Comparison of ENCODE assay signal across 1 cellular context in the genomic region with DNA sequence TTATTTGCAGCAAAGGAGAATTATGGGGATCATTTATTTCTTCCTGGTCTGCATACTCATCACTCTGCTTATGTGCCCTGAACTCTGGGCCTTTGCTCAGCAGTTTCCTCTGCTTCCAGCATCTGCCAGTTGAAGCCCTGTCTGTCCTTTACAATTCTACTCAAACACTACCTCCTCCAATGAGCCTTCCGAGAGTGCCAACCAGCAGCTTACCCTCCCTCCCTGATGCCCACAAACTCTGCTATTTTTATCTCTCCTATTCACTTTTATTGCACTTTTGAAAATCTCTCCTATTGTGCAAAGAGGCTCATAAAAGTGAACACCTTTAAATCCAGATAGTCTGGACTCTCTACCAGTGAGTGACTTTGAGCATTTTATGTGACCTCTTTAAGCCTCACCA.
TF ChIP-seq lines count a peak whose summit lies in the region.

No MANE protein-coding gene starts in this region.

TF ChIP-seq in H1, 55 proteins besides CTCF, POLR2A, EP300 and RAD21:
- TF ChIP-seq BRCA1 (IDR thresholded peaks at IDR 0.05; ENCODE audit: low read depth, low read length) (no peak), KDM5A (IDR thresholded peaks at IDR 0.05; ENCODE audit: low read length) (no peak), SRF (IDR thresholded peaks at IDR 0.05; ENCODE audit: low read depth, low read length) (no peak), TAF7 (optimal IDR thresholded peaks at IDR 0.05; ENCODE audit: borderline replicate concordance, low read depth, low read length) (no peak), PHF8 (conservative IDR thresholded peaks at IDR 0.05; ENCODE audit: low read depth, low read length) (no peak), GABPA (IDR thresholded peaks at IDR 0.05; ENCODE audit: borderline replicate concordance, insufficient read depth, low read length) (no peak), POU5F1 (IDR thresholded peaks at IDR 0.05; ENCODE audit: low read depth, low read length) (no peak), TBP (IDR thresholded peaks at IDR 0.05; ENCODE audit: low read depth, low read length) (no peak), ZNF274 (IDR thresholded peaks at IDR 0.05; ENCODE audit: borderline replicate concordance, extremely low read depth, low read length) (no peak), SUZ12 (IDR thresholded peaks at IDR 0.05; ENCODE audit: low read length) (no peak), RBBP5 (IDR thresholded peaks at IDR 0.05; ENCODE audit: borderline replicate concordance, low read depth, low read length) (no peak), JUN (IDR thresholded peaks at IDR 0.05; ENCODE audit: low read depth, low read length) (no peak), TEAD4 (IDR thresholded peaks at IDR 0.05; ENCODE audit: low read depth, low read length) (no peak), SP1 (IDR thresholded peaks at IDR 0.05; ENCODE audit: low read depth, low read length) (no peak), ASH2L (IDR thresholded peaks at IDR 0.05; ENCODE audit: low read length) (no peak), CREB1 (IDR thresholded peaks at IDR 0.05) (no peak), NRF1 (IDR thresholded peaks at IDR 0.05; ENCODE audit: low read depth, low read length) (no peak), HDAC2 (IDR thresholded peaks at IDR 0.05; ENCODE audit: borderline replicate concordance in 1 of 2, low read depth in 2 of 2, low read length in 2 of 2) (no peak)
